In genomic region chr11:15526859-15527450, GRCh38 we compare ENCODE assay signal across 30 cellular contexts.
DNase-seq lines count a peak whose midpoint lies in the region; ATAC-seq, FAIRE-seq and TF ChIP-seq lines count a peak whose summit lies in the region.
"Had no signal": no experiment of that assay in that cellular context is flagged by ENCODE, and none has a peak within 500 bp of the region (broad histone marks: within the 10 kb centered on the region; RNA-seq: fewer than 3 reads in every experiment).

No MANE protein-coding gene starts in this region.

- H3K36me3 ChIP-seq in HEK293 (ENCODE audit: control insufficient read depth in 2 of 2, insufficient read depth in 1 of 2, low read length in 2 of 2), result no peaks in the 10 kb centered on the region
- H3K36me3 ChIP-seq in K562 (ENCODE audit: control insufficient read depth, insufficient read depth, low read length), result no peaks in the 10 kb centered on the region
- H3K36me3 ChIP-seq in SJCRH30, result no peaks in the 10 kb centered on the region
- H3K36me3 ChIP-seq: BE2C, BLaER1 had no signal

- H3K4me2 ChIP-seq in K562 (ENCODE audit: insufficient read depth, low read length), result no peak overlapping the region
- H3K4me2 ChIP-seq: A549; BLaER1; BLaER1 treated with 17β-estradiol and CSF1 and Interleukin-3, amounts not matched to agents 10 nM and 100 nM had no signal

- TF ChIP-seq RAD21 in K562 (CRISPR knock-in tag; conservative IDR thresholded peaks at IDR 0.05 in 1 of 2, IDR thresholded peaks at IDR 0.05 in 1 of 2), result no peak

- no peak for FAIRE-seq in K562 (lab: Jason Lieb, UNC)
- FAIRE-seq: A204.1, A549, D721Med had no signal

- H3K9ac ChIP-seq in K562 (ENCODE audit: insufficient read depth in 1 of 2, low read depth in 2 of 2, low read length in 2 of 2), result no peak overlapping the region
- H3K9ac ChIP-seq: BLaER1; BLaER1 treated with 17β-estradiol and CSF1 and Interleukin-3, amounts not matched to agents 10 nM and 100 nM had no signal

- POLR2A ChIA-PET in HEK293 (lab: Yijun Ruan, JAX), result interaction anchor here (0.8 kb wide), 1 partner anchor 293 kb away, joined by 3 read pairs; no protein-coding TSS in a partner anchor
- POLR2A ChIA-PET in K562 (lab: Yijun Ruan, JAX), result no interaction called here

- no peak for TF ChIP-seq EP300 in K562 (IDR thresholded peaks at IDR 0.05; ENCODE audit: low read length)

- ATAC-seq in K562 (no peak), GM18907 (IDR thresholded peaks at IDR 0.05; ENCODE audit: unreplicated experiment) (no peak)
- ATAC-seq: A549; CD8-positive, alpha-beta T cell had no signal

- CTCF ChIA-PET in HEK293 (lab: Yijun Ruan, JAX) (interaction anchor here (1.2 kb wide), 1 partner anchor 14 kb away, joined by 4 read pairs; no protein-coding TSS in a partner anchor), K562 (lab: Yijun Ruan, JAX; ENCODE audit: low intra/inter-chr PET ratio) (no interaction called here)

- H3K4me1 ChIP-seq in HEK293 (ENCODE audit: control insufficient read depth, insufficient read depth, low read length), result no peaks in the 10 kb centered on the region
- no peaks in the 10 kb centered on the region for H3K4me1 ChIP-seq in K562 (replicated peaks in 1 of 2; ENCODE audit: control insufficient read depth in 2 of 2, insufficient read depth in 2 of 2, low read length in 2 of 2)
- no peaks in the 10 kb centered on the region for H3K4me1 ChIP-seq in SJCRH30
- H3K4me1 ChIP-seq: A549; BE2C; BLaER1; BLaER1 treated with 17β-estradiol and CSF1 and Interleukin-3, amounts not matched to agents 10 nM and 100 nM; Caco-2 had no signal

- H3K9me1 ChIP-seq in K562 (ENCODE audit: control insufficient read depth, insufficient read depth, low read length), result no peaks in the 10 kb centered on the region

- H3K4me3 ChIP-seq in HEK293 (ENCODE audit: low read depth, low read length) (no peak overlapping the region), K562 (no peak overlapping the region), SJCRH30 (no peak overlapping the region)
- H3K4me3 ChIP-seq: A549; BLaER1; BLaER1 treated with 17β-estradiol and CSF1 and Interleukin-3, amounts not matched to agents 10 nM and 100 nM had no signal

- H3K27ac ChIP-seq in HEK293 (ENCODE audit: extremely low read depth, low read depth, low read length) (no peak overlapping the region), K562 (ENCODE audit: extremely low read depth, low read depth, low read length) (no peak overlapping the region), SJCRH30 (no peak overlapping the region)
- H3K27ac ChIP-seq: 22Rv1; A549; BLaER1; BLaER1 treated with 17β-estradiol and CSF1 and Interleukin-3, amounts not matched to agents 10 nM and 100 nM had no signal

- no TSS peak for BruUV-seq in K562 (replicated peaks; lab: Mats Ljungman, UMichigan)

- in situ Hi-C loops in K562 (cut with MboI), result no loop called here

- no peak for DNase-seq in K562 (ENCODE audit: extremely low read depth in 1 of 4, low spot score in 3 of 4)
- no peak for DNase-seq in SJCRH30
- DNase-seq: 8988T; ACHN; AML-193; BE2C; C1 segment of cervical spinal cord; Caco-2; Calu3; CD4-positive, alpha-beta memory T cell; CD4-positive, alpha-beta T cell; CD4-positive, CD25-positive, alpha-beta regulatory T cell; CD8-positive, alpha-beta memory T cell; CD8-positive, alpha-beta T cell; COR-L47; DMS 273 treated with DMSO at 0.1 percent for 48 hours; DMS153; DMS53; DMS79; DMS79 treated with DMSO at 0.1 percent for 48 hours; DND-41; EL had no signal

- intact Hi-C loops in K562 (cut with micrococcal nuclease), result no loop called here

- no peak for TF ChIP-seq POLR2A in K562 (conservative IDR thresholded peaks at IDR 0.05)

- WGBS in K562 (ENCODE audit: insufficient coverage, low coverage, missing lambda C conversion rate), result 0% methylated on average over 2 of the region's 2 CpGs

- H4K20me1 ChIP-seq in K562 (replicated peaks; ENCODE audit: control insufficient read depth, insufficient read depth, low read length), result no peaks in the 10 kb centered on the region
- H4K20me1 ChIP-seq: BLaER1; BLaER1 treated with 17β-estradiol and CSF1 and Interleukin-3, amounts not matched to agents 10 nM and 100 nM had no signal

- H3K79me2 ChIP-seq in K562 (ENCODE audit: control insufficient read depth, insufficient read depth, low read length), result no peaks in the 10 kb centered on the region

- H3K9me3 ChIP-seq in HEK293 (ENCODE audit: control insufficient read depth, insufficient read depth, low read depth, low read length) (no peaks in the 10 kb centered on the region), K562 (replicated peaks; ENCODE audit: control insufficient read depth, insufficient read depth, low read depth, low read length) (no peaks in the 10 kb centered on the region; the same call in 1 of the 2 replicates), SJCRH30 (replicated peaks) (no peaks in the 10 kb centered on the region)
- H3K9me3 ChIP-seq: BE2C had no signal

- TF ChIP-seq CTCF in HEK293 (tag by site-specific recombination; IDR thresholded peaks at IDR 0.05) (no peak), K562 (IDR thresholded peaks at IDR 0.05 in 2 of 3, conservative IDR thresholded peaks at IDR 0.05 in 1 of 3; ENCODE audit: insufficient read depth in 2 of 3, low read depth in 1 of 3, low read length in 3 of 3) (no peak)

- no peaks in the 10 kb centered on the region for H3K27me3 ChIP-seq in K562 (ENCODE audit: control insufficient read depth in 2 of 2, insufficient read depth in 2 of 2, low read length in 2 of 2)
- H3K27me3 ChIP-seq in SJCRH30, result no peaks in the 10 kb centered on the region
- H3K27me3 ChIP-seq: BE2C; BLaER1; BLaER1 treated with 17β-estradiol and CSF1 and Interleukin-3, amounts not matched to agents 10 nM and 100 nM had no signal

- no peak overlapping the region for H2AFZ ChIP-seq in K562 (ENCODE audit: low read depth, low read length)

TF ChIP-seq in HEK293, 187 proteins besides CTCF, POLR2A, EP300 and RAD21 (continues in another document):
- TF ChIP-seq ZBTB49 (tag by site-specific recombination; IDR thresholded peaks at IDR 0.05; ENCODE audit: low read depth) (no peak), ZNF138 (tag by site-specific recombination; IDR thresholded peaks at IDR 0.05; ENCODE audit: borderline replicate concordance) (no peak), ATF2 (tag by site-specific recombination; IDR thresholded peaks at IDR 0.05; ENCODE audit: low read depth) (no peak)

TF ChIP-seq in K562, 482 proteins besides CTCF, POLR2A, EP300 and RAD21:
- TF ChIP-seq PHF8 (IDR thresholded peaks at IDR 0.05; ENCODE audit: borderline replicate concordance, low read length), result no peak
- TF ChIP-seq TRIM28 (IDR thresholded peaks at IDR 0.05), result peak; percentile 34; the same call in 1 of the 2 replicates

Comparison
In these comparisons a context has a peak if more than half of its experiments do, and no peak if none do; other contexts are left out.
1. Of the 44 proteins assayed by ChIP-seq in both K562 and HEK293: peak only in K562: none; only in HEK293: SETDB1; in both: TRIM28; in neither: 42.